In the genomic region with DNA sequence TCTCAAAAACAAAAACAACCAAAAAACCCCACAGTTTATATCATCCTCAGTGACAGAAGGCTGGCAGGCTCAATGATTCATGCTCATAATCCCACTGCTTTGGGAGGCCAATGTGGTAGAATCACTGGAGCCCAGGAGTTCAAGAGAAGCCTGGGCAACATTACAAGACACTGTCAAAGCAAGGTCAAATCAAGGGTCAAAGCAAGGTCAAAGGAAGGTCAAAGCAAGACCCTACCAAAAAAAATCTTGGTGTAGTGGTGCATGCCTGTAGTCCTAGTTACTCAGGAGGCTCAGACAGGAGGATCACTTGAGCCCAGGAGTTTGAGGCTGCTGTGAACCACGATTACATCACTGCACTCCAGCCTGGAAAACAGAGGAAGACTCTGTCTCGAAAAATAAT, we compare ENCODE assay signal across 32 cellular contexts. TPM values are rescaled to one million over a fixed set of nuclear protein-coding genes. Genes with fewer than 3 reads are reported as not detected.
"Had no signal": no experiment of that assay in that cellular context is flagged by ENCODE, and none has a peak within 500 bp of the region (broad histone marks: within the 10 kb centered on the region; RNA-seq: fewer than 3 reads in every experiment).

No MANE protein-coding gene starts in this region.

- DNase-seq: activated CD4-positive, alpha-beta memory T cell treated with anti-CD3 and anti-CD28 coated beads for 36 hours; activated CD4-positive, alpha-beta T cell treated with anti-CD3 and anti-CD28 coated beads for 1 hour; activated CD4-positive, alpha-beta T cell treated with anti-CD3 and anti-CD28 coated beads, Interleukin-2, amount 10 ng/mL, durations not matched to agents 24 days and 14 days; activated CD8-positive, alpha-beta memory T cell treated with anti-CD3 and anti-CD28 coated beads, Interleukin-2, amount 10 ng/mL, durations not matched to agents 7 days and 5 days; activated CD8-positive, alpha-beta memory T cell treated with anti-CD3 and anti-CD28 coated beads, Interleukin-2, amount 50 U/mL, for 4 hours; activated CD8-positive, alpha-beta T cell treated with anti-CD3 and anti-CD28 coated beads, Interleukin-2, amount 10 ng/mL, durations not matched to agents 7 days and 5 days; activated gamma-delta T cell treated with Interleukin-2 at 50 U/mL for 16 hours; activated naive CD4-positive, alpha-beta T cell treated with anti-CD3 and anti-CD28 coated beads, Interleukin-2, amount 50 U/mL, for 16 hours; activated naive CD4-positive, alpha-beta T cell treated with Interleukin-2 at 50 U/mL for 16 hours; activated T-cell treated with anti-CD3 and anti-CD28 coated beads, Interleukin-2, amount 50 U/mL, for 1 hour; activated T-cell treated with anti-CD3 and anti-CD28 coated beads, Interleukin-2, amount 50 U/mL, for 48 hours; amygdala; aorta; body of pancreas; central memory CD4-positive, alpha-beta T cell; cerebellar nuclear complex; colonic mucosa; effector CD8-positive, alpha-beta T cell; foreskin fibroblast; head of caudate nucleus; T-helper 2 cell had no signal

- H3K4me3 ChIP-seq: body of pancreas, cardiac muscle cell, colonic mucosa had no signal

- H3K36me3 ChIP-seq: cardiac muscle cell, colonic mucosa had no signal

- H3K27ac Mint-ChIP-seq: activated CD4-positive, alpha-beta memory T cell treated with anti-CD3 and anti-CD28 coated beads for 36 hours; activated CD4-positive, alpha-beta T cell treated with anti-CD3 and anti-CD28 coated beads, Interleukin-2, amount 10 ng/mL, durations not matched to agents 24 days and 14 days; activated CD8-positive, alpha-beta memory T cell treated with anti-CD3 and anti-CD28 coated beads, Interleukin-2, amount 10 ng/mL, durations not matched to agents 7 days and 5 days; activated CD8-positive, alpha-beta T cell treated with anti-CD3 and anti-CD28 coated beads, Interleukin-2, amount 10 ng/mL, durations not matched to agents 7 days and 5 days; activated naive CD8-positive, alpha-beta T cell; activated T-helper 1 cell treated with anti-CD3 and anti-CD28 coated beads, Interleukin-12 subunit alpha, Interleukin-12 subunit beta, Interleukin-2, Interleukin-4 antibody, amounts not matched to agents 30 ng/mL and 10 ng/mL and 1 ng/mL, durations not matched to agents 14 hours and 24 hours and 36 hours; activated T-helper 2 cell treated with anti-CD3 and anti-CD28 coated beads, Interferon-gamma antibody, Interleukin-2, Interleukin-4, amounts not matched to agents 10 μg/mL and 5 μg/mL and 100 μg/mL, durations not matched to agents 14 hours and 24 hours and 36 hours; WTC11 had no signal

- H3K4me1 ChIP-seq: body of pancreas, colonic mucosa had no signal

- H3K27me3 Mint-ChIP-seq: activated naive CD8-positive, alpha-beta T cell had no signal

- H3K9me3 Mint-ChIP-seq: activated CD4-positive, alpha-beta memory T cell treated with anti-CD3 and anti-CD28 coated beads for 36 hours; activated CD4-positive, alpha-beta T cell treated with anti-CD3 and anti-CD28 coated beads, Interleukin-2, amount 10 ng/mL, durations not matched to agents 24 days and 14 days; activated T-helper 1 cell treated with anti-CD3 and anti-CD28 coated beads, Interleukin-12 subunit alpha, Interleukin-12 subunit beta, Interleukin-2, Interleukin-4 antibody, amounts not matched to agents 30 ng/mL and 10 ng/mL and 1 ng/mL, durations not matched to agents 14 hours and 24 hours and 36 hours; activated T-helper 2 cell treated with anti-CD3 and anti-CD28 coated beads, Interferon-gamma antibody, Interleukin-2, Interleukin-4, amounts not matched to agents 10 μg/mL and 5 μg/mL and 100 μg/mL, durations not matched to agents 14 hours and 24 hours and 36 hours; WTC11 had no signal

- H3K36me3 Mint-ChIP-seq: activated CD4-positive, alpha-beta memory T cell treated with anti-CD3 and anti-CD28 coated beads for 36 hours; activated CD8-positive, alpha-beta memory T cell treated with anti-CD3 and anti-CD28 coated beads, Interleukin-2, amount 10 ng/mL, durations not matched to agents 7 days and 5 days; activated naive CD8-positive, alpha-beta T cell; WTC11 had no signal

- H3K4me1 Mint-ChIP-seq: activated CD4-positive, alpha-beta T cell treated with anti-CD3 and anti-CD28 coated beads, Interleukin-2, amount 10 ng/mL, durations not matched to agents 24 days and 14 days; activated CD8-positive, alpha-beta memory T cell treated with anti-CD3 and anti-CD28 coated beads, Interleukin-2, amount 10 ng/mL, durations not matched to agents 7 days and 5 days; WTC11 had no signal

- H3K27ac ChIP-seq: body of pancreas, cardiac muscle cell, colonic mucosa, VCaP had no signal

- ATAC-seq: activated CD8-positive, alpha-beta memory T cell treated with anti-CD3 and anti-CD28 coated beads, Interleukin-2, amount 10 ng/mL, durations not matched to agents 7 days and 5 days; activated CD8-positive, alpha-beta T cell treated with anti-CD3 and anti-CD28 coated beads, Interleukin-2, amount 10 ng/mL, durations not matched to agents 7 days and 5 days; body of pancreas; esophagus mucosa had no signal

- H3K9me3 ChIP-seq: body of pancreas, colonic mucosa had no signal

- H3K27me3 ChIP-seq: body of pancreas, cardiac muscle cell, colonic mucosa had no signal

- FAIRE-seq: frontal cortex had no signal

- H3K4me3 Mint-ChIP-seq: activated CD4-positive, alpha-beta memory T cell treated with anti-CD3 and anti-CD28 coated beads for 36 hours; activated CD4-positive, alpha-beta T cell treated with anti-CD3 and anti-CD28 coated beads, Interleukin-2, amount 10 ng/mL, durations not matched to agents 24 days and 14 days; activated CD8-positive, alpha-beta memory T cell treated with anti-CD3 and anti-CD28 coated beads, Interleukin-2, amount 10 ng/mL, durations not matched to agents 7 days and 5 days; activated CD8-positive, alpha-beta T cell treated with anti-CD3 and anti-CD28 coated beads, Interleukin-2, amount 10 ng/mL, durations not matched to agents 7 days and 5 days; activated naive CD8-positive, alpha-beta T cell; activated T-helper 1 cell treated with anti-CD3 and anti-CD28 coated beads, Interleukin-12 subunit alpha, Interleukin-12 subunit beta, Interleukin-2, Interleukin-4 antibody, amounts not matched to agents 30 ng/mL and 10 ng/mL and 1 ng/mL, durations not matched to agents 14 hours and 24 hours and 36 hours; WTC11 had no signal

RNA-seq across cellular contexts. Expression of gene NPC1L1, which starts 14.2 kb away (rescaled TPM):
- total RNA-seq: activated CD4-positive, alpha-beta T cell treated with anti-CD3 and anti-CD28 coated beads, Interleukin-2, amount 10 ng/mL, durations not matched to agents 24 days and 14 days; activated CD8-positive, alpha-beta memory T cell treated with anti-CD3 and anti-CD28 coated beads for 36 hours; activated CD8-positive, alpha-beta memory T cell treated with anti-CD3 and anti-CD28 coated beads, Interleukin-2, amount 10 ng/mL, durations not matched to agents 7 days and 5 days; activated CD8-positive, alpha-beta T cell treated with anti-CD3 and anti-CD28 coated beads, Interleukin-2, amount 10 ng/mL, durations not matched to agents 7 days and 5 days; activated T-helper 1 cell treated with anti-CD3 and anti-CD28 coated beads, Interleukin-12 subunit alpha, Interleukin-12 subunit beta, Interleukin-2, Interleukin-4 antibody, amounts not matched to agents 30 ng/mL and 10 ng/mL and 1 ng/mL, durations not matched to agents 14 hours and 24 hours and 36 hours; activated T-helper 2 cell treated with anti-CD3 and anti-CD28 coated beads, Interferon-gamma antibody, Interleukin-2, Interleukin-4, amounts not matched to agents 10 μg/mL and 5 μg/mL and 100 μg/mL, durations not matched to agents 14 hours and 24 hours and 36 hours; cardiac muscle cell; dermis microvascular lymphatic vessel endothelial cell; esophagus mucosa; frontal cortex; T-helper 1 cell treated with Interleukin-12 subunit alpha and Interleukin-12 subunit beta and Interleukin-4 antibody, amounts not matched to agents 30 ng/mL and 1 ng/mL, for 36 hours had no signal
- polyA plus RNA-seq: cardiac muscle cell had no signal
